Comparison of ENCODE assay signal across 18 cellular contexts in genomic region chr9:17876687-17877086, GRCh38.
"Had no signal": no experiment of that assay in that cellular context is flagged by ENCODE, and none has a peak within 500 bp of the region (broad histone marks: within the 10 kb centered on the region; RNA-seq: fewer than 3 reads in every experiment).

No MANE protein-coding gene starts in this region.

- DNase-seq: effector CD4-positive, alpha-beta T cell; endodermal cell; erythroblast; foreskin keratinocyte; head of caudate nucleus; kidney; left cardiac atrium; left ventricle myocardium inferior; lower lobe of right lung; nucleus accumbens; ovary; small intestine; stimulated activated CD4-positive, alpha-beta T cell treated with anti-CD3 and anti-CD28 coated beads, Interleukin-12 subunit alpha, Interleukin-12 subunit beta, amount 100 ng/mL, for 4 hours; stimulated activated naive CD4-positive, alpha-beta T cell; stomach; substantia nigra; trophoblast cell had no signal

- ATAC-seq: foreskin keratinocyte; left cardiac atrium; lower lobe of right lung; natural killer cell treated with Interleukin-12 subunit alpha and Interleukin-12 subunit beta and Interleukin-15 and Interleukin-18, amount 100 ng/mL, for 72 hours had no signal
